In the genomic region with DNA sequence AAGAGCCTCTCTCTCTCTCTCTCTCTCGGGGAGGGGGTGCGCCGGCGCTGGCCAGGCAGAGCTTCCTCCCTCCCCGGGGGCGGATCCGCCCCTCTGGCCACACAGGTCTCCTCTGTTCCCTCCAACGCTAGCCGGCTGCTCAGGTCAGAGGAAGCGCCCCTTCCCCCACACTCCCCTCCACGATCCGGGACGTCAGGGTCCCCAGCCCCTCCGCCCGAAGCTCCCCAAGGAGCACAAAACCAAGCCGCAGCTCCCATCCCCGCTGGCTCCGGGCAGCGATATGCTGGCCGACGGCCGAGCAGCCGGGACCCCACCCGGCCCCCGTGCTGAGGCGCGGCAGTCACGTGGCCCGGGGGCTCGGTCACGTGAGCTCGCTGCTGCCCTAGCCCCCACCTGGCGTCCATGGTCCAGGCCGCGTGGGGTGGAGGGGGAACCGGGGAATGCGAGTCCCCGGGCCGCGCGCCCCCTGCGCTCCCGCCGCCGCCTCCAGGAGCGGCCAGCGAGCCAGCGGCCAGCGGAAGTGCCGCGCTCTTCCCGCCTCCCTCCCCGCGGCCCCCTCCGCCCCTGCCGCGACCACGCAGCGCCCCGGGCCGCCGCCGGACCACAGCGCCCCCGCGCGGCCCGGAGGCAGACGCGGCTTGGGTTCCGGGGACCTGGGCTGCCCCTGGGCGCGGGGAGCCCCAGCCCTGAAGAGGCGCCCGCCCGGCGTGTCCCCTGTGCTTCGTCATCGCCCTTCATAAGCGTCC, we compare ENCODE assay signal across 1 cellular context.
TF ChIP-seq lines count a peak whose summit lies in the region.

A gene with protein sequence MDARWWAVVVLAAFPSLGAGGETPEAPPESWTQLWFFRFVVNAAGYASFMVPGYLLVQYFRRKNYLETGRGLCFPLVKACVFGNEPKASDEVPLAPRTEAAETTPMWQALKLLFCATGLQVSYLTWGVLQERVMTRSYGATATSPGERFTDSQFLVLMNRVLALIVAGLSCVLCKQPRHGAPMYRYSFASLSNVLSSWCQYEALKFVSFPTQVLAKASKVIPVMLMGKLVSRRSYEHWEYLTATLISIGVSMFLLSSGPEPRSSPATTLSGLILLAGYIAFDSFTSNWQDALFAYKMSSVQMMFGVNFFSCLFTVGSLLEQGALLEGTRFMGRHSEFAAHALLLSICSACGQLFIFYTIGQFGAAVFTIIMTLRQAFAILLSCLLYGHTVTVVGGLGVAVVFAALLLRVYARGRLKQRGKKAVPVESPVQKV (minus strand): TSS at position 522 of the 746 bp plus-strand sequence. CDS start 118 bp downstream, at position 404.

TF ChIP-seq in HEK293, 187 proteins besides CTCF, POLR2A, EP300 and RAD21 (continued from another document and continues in another):
- TF ChIP-seq PRDM4 (tag by site-specific recombination; IDR thresholded peaks at IDR 0.05) (no peak), ZNF24 (tag by site-specific recombination; IDR thresholded peaks at IDR 0.05) (peak; percentile 69), GLI4 (tag by site-specific recombination; IDR thresholded peaks at IDR 0.05) (peak; percentile 43; the same call in 1 of the 2 replicates), ZNF37A (tag by site-specific recombination; IDR thresholded peaks at IDR 0.05) (peak; percentile 68; the same call in 1 of the 2 replicates), KLF1 (tag by site-specific recombination; IDR thresholded peaks at IDR 0.05) (peak; percentile 96), ZNF202 (tag by site-specific recombination; IDR thresholded peaks at IDR 0.05; ENCODE audit: borderline replicate concordance) (no peak), PATZ1 (tag by site-specific recombination; IDR thresholded peaks at IDR 0.05) (peak; percentile 99), ZSCAN23 (tag by site-specific recombination; IDR thresholded peaks at IDR 0.05) (peak; percentile 51; the same call in 1 of the 2 replicates), ZNF366 (tag by site-specific recombination; conservative IDR thresholded peaks at IDR 0.05) (peak; percentile 38; the same call in 1 of the 2 replicates), SP7 (tag by site-specific recombination; IDR thresholded peaks at IDR 0.05) (peak; percentile 88), AEBP2 (tag by site-specific recombination; IDR thresholded peaks at IDR 0.05; ENCODE audit: borderline replicate concordance) (no peak), ZBTB20 (tag by site-specific recombination; IDR thresholded peaks at IDR 0.05) (peak; percentile 72), ZNF629 (tag by site-specific recombination; IDR thresholded peaks at IDR 0.05) (peak; percentile 70), ZNF621 (tag by site-specific recombination; IDR thresholded peaks at IDR 0.05) (no peak), ZNF146 (tag by site-specific recombination; IDR thresholded peaks at IDR 0.05) (peak; percentile 69), ZNF169 (tag by site-specific recombination; IDR thresholded peaks at IDR 0.05) (no peak), KLF8 (tag by site-specific recombination; IDR thresholded peaks at IDR 0.05) (peak; percentile 97), ZNF362 (tag by site-specific recombination; IDR thresholded peaks at IDR 0.05) (no peak), ZNF223 (tag by site-specific recombination; IDR thresholded peaks at IDR 0.05) (no peak), ZNF837 (tag by site-specific recombination; IDR thresholded peaks at IDR 0.05) (no peak; the same call in 1 of the 2 replicates), ZNF76 (tag by site-specific recombination; IDR thresholded peaks at IDR 0.05; ENCODE audit: borderline replicate concordance, low read depth) (peak; percentile 56; the same call in 1 of the 2 replicates), ZNF747 (tag by site-specific recombination; IDR thresholded peaks at IDR 0.05) (no peak), BCL11B (tag by site-specific recombination; IDR thresholded peaks at IDR 0.05; ENCODE audit: low read depth) (peak; percentile 25; the same call in 1 of the 2 replicates), ZNF324 (tag by site-specific recombination; IDR thresholded peaks at IDR 0.05) (peak; percentile 91), ZBTB17 (tag by site-specific recombination; IDR thresholded peaks at IDR 0.05) (peak; percentile 90), KLF10 (tag by site-specific recombination; IDR thresholded peaks at IDR 0.05) (peak; percentile 79; the same call in 1 of the 2 replicates), EGR2 (tag by site-specific recombination; IDR thresholded peaks at IDR 0.05; ENCODE audit: low read depth) (peak; percentile 75), ZNF501 (tag by site-specific recombination; IDR thresholded peaks at IDR 0.05) (peak; percentile 92), PRDM10 (tag by site-specific recombination; IDR thresholded peaks at IDR 0.05) (peak; percentile 48), KLF16 (tag by site-specific recombination; IDR thresholded peaks at IDR 0.05) (peak; percentile 97), ZNF768 (tag by site-specific recombination; IDR thresholded peaks at IDR 0.05) (no peak), ZEB2 (tag by site-specific recombination; IDR thresholded peaks at IDR 0.05) (peak; percentile 85), ZNF558 (tag by site-specific recombination; IDR thresholded peaks at IDR 0.05) (0 out of 2 replicates have a peak, but pooled peaks have one; percentile 29), KLF9 (tag by site-specific recombination; IDR thresholded peaks at IDR 0.05; ENCODE audit: low read depth) (peak; percentile 87)
- TF ChIP-seq, protein P1, sequence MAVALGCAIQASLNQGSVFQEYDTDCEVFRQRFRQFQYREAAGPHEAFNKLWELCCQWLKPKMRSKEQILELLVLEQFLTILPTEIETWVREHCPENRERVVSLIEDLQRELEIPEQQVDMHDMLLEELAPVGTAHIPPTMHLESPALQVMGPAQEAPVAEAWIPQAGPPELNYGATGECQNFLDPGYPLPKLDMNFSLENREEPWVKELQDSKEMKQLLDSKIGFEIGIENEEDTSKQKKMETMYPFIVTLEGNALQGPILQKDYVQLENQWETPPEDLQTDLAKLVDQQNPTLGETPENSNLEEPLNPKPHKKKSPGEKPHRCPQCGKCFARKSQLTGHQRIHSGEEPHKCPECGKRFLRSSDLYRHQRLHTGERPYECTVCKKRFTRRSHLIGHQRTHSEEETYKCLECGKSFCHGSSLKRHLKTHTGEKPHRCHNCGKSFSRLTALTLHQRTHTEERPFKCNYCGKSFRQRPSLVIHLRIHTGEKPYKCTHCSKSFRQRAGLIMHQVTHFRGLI (tag by site-specific recombination; IDR thresholded peaks at IDR 0.05) = peak; percentile 41; the same call in 1 of the 2 replicates
- TF ChIP-seq, protein P2, sequence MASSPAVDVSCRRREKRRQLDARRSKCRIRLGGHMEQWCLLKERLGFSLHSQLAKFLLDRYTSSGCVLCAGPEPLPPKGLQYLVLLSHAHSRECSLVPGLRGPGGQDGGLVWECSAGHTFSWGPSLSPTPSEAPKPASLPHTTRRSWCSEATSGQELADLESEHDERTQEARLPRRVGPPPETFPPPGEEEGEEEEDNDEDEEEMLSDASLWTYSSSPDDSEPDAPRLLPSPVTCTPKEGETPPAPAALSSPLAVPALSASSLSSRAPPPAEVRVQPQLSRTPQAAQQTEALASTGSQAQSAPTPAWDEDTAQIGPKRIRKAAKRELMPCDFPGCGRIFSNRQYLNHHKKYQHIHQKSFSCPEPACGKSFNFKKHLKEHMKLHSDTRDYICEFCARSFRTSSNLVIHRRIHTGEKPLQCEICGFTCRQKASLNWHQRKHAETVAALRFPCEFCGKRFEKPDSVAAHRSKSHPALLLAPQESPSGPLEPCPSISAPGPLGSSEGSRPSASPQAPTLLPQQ (tag by site-specific recombination; IDR thresholded peaks at IDR 0.05) = peak; percentile 92
- TF ChIP-seq, protein P3, sequence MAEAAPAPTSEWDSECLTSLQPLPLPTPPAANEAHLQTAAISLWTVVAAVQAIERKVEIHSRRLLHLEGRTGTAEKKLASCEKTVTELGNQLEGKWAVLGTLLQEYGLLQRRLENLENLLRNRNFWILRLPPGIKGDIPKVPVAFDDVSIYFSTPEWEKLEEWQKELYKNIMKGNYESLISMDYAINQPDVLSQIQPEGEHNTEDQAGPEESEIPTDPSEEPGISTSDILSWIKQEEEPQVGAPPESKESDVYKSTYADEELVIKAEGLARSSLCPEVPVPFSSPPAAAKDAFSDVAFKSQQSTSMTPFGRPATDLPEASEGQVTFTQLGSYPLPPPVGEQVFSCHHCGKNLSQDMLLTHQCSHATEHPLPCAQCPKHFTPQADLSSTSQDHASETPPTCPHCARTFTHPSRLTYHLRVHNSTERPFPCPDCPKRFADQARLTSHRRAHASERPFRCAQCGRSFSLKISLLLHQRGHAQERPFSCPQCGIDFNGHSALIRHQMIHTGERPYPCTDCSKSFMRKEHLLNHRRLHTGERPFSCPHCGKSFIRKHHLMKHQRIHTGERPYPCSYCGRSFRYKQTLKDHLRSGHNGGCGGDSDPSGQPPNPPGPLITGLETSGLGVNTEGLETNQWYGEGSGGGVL (tag by site-specific recombination; IDR thresholded peaks at IDR 0.05) = peak; percentile 95
